In genomic region chrX:73758253-73758652, GRCh38 we compare ENCODE assay signal across 21 cellular contexts.
A peak's percentile ranks its signal among the peaks of the same experiment; 100 is the strongest.
DNase-seq lines count a peak whose midpoint lies in the region; ATAC-seq and TF ChIP-seq lines count a peak whose summit lies in the region.
"Had no signal": no experiment of that assay in that cellular context is flagged by ENCODE, and none has a peak within 500 bp of the region (broad histone marks: within the 10 kb centered on the region; RNA-seq: fewer than 3 reads in every experiment).

No MANE protein-coding gene starts in this region.

- H3K4me2 ChIP-seq in PC-3 (ENCODE audit: low read length), result no peak overlapping the region

- H3K9me2 ChIP-seq in PC-3 (replicated peaks; ENCODE audit: low read length), result no peaks in the 10 kb centered on the region

- H3F3A ChIP-seq in PC-3 (ENCODE audit: low read length, unreplicated experiment), result no peaks in the 10 kb centered on the region

- TF ChIP-seq CTCF in PC-3 (conservative IDR thresholded peaks at IDR 0.05; ENCODE audit: low read depth, low read length), result no peak

- H3K9ac ChIP-seq in PC-3 (ENCODE audit: low read length), result no peak overlapping the region

- POLR2A ChIA-PET in PC-3 (lab: Charles Lee; ENCODE audit: unreplicated experiment), result no interaction called here

- no TSS peak for BruUV-seq in PC-3 (replicated peaks; lab: Mats Ljungman, UMichigan)

- intact Hi-C loops in PC-3 (cut with micrococcal nuclease), result no loop called here

- CTCF ChIA-PET in PC-3 (lab: Charles Lee), result no interaction called here

- H3K27ac ChIP-seq in PC-3 (ENCODE audit: low read length), result no peak overlapping the region
- H3K27ac ChIP-seq: breast epithelium, lower lobe of right lung, RWPE1, spleen had no signal

- H3K27me3 ChIP-seq in PC-3 (ENCODE audit: low read length), result no peaks in the 10 kb centered on the region

- no peak overlapping the region for H2AFZ ChIP-seq in PC-3 (ENCODE audit: low read length)

- H3K9me3 ChIP-seq in PC-3 (ENCODE audit: low read length), result no peaks in the 10 kb centered on the region
- H3K9me3 ChIP-seq: Caco-2, HAP-1, lower lobe of right lung had no signal

- peaks cover 6% of the 10 kb centered on the region; the same call in 1 of the 2 replicates for H3K4me1 ChIP-seq in PC-3 (ENCODE audit: insufficient read depth, low read length)
- H3K4me1 ChIP-seq: breast epithelium, Caco-2, lower lobe of right lung, spleen had no signal

- no peaks in the 10 kb centered on the region for H3K36me3 ChIP-seq in PC-3 (ENCODE audit: low read depth, low read length)
- H3K36me3 ChIP-seq: breast epithelium, HAP-1, lower lobe of right lung, spleen had no signal

- peak; percentile 93 for ATAC-seq in GM18868 (IDR thresholded peaks at IDR 0.05; ENCODE audit: unreplicated experiment)
- peak; percentile 68 for ATAC-seq in GM21526 (IDR thresholded peaks at IDR 0.05; ENCODE audit: low FRiP score, unreplicated experiment)
- ATAC-seq in HG03159 (IDR thresholded peaks at IDR 0.05; ENCODE audit: unreplicated experiment), result peak; percentile 64
- no peak for ATAC-seq in PC-3
- ATAC-seq: lower lobe of right lung had no signal

- DNase-seq in PC-3 (peak; percentile 6), NCI-H1930 (lab: John Stamatoyannopoulos, UW) (no peak), DMS 273 treated with DMSO at 0.1 percent for 48 hours (lab: John Stamatoyannopoulos, UW) (no peak), NCI-H345 (lab: John Stamatoyannopoulos, UW) (no peak), NCI-H1105 treated with DMSO at 0.1 percent for 48 hours (lab: John Stamatoyannopoulos, UW) (no peak)
- DNase-seq: activated CD4-positive, CD25-positive, alpha-beta regulatory T cell; Caco-2; EL; lower lobe of right lung; NCI-H2081 treated with DMSO at 0.1 percent for 48 hours; NCI-H524; spleen; stimulated activated CD4-positive, alpha-beta T cell treated with anti-CD3 and anti-CD28 coated beads, Interleukin-4, amount 100 ng/mL, for 4 hours; substantia nigra; T-helper 9 cell had no signal

- no peak overlapping the region for H3K4me3 ChIP-seq in PC-3 (ENCODE audit: low read length)
- H3K4me3 ChIP-seq: breast epithelium, HAP-1, lower lobe of right lung, spleen had no signal

- H3K79me2 ChIP-seq in PC-3 (ENCODE audit: low read length), result no peaks in the 10 kb centered on the region

- H4K20me1 ChIP-seq in PC-3 (ENCODE audit: low read length), result no peaks in the 10 kb centered on the region
